Comparison of ENCODE assay signal across 20 cellular contexts in the genomic region with DNA sequence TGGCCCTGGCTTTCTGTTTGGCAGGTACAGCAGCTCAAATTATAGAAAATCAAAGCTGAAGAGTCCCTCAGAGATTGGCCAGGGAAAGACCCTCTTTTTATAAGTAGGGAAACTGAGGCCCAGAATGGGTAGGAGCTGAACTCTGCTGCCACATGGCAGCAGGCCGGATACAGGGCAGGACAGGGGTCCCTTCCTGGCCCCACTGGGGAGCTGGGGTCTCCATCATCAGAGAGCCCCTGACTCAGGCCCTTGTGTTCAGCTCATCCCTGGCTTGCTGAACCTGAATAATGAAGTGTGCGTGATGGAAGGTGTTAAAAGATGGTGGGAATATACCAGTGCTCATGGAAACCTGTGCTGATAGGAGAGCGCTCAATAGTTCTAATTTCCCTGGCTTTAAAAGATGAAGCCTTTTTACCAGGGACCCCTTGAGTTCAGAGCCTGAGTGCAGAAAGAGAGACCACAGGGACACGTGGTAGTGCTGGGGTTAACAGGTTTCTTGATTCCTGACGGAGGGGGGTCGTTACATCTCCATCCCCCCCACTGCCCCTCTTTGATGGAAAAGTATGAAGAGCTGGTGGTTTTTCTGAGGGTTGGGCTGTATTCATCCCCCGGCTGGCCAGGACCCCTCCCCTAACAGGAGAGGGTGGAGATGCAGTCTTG. TPM values are rescaled to one million over a fixed set of nuclear protein-coding genes. Genes with fewer than 3 reads are reported as not detected.
"Had no signal": no experiment of that assay in that cellular context is flagged by ENCODE, and none has a peak within 500 bp of the region (broad histone marks: within the 10 kb centered on the region; RNA-seq: fewer than 3 reads in every experiment).

No MANE protein-coding gene starts in this region.

- H3K4me1 ChIP-seq: pancreas, uterus had no signal

- H3K9me3 ChIP-seq: heart left ventricle, pancreas, uterus had no signal

- DNase-seq: cortex of kidney; effector CD8-positive, alpha-beta T cell; foreskin melanocyte; hypothalamus; islet precursor cell; left ventricle myocardium superior; mesenchymal stem cell; midbrain; nephron progenitor cell; nucleus accumbens; stimulated activated CD4-positive, alpha-beta T cell treated with anti-CD3 and anti-CD28 coated beads, Interleukin-12 subunit alpha, Interleukin-12 subunit beta, amount 100 ng/mL, for 4 hours; stimulated activated naive CD4-positive, alpha-beta T cell treated with Interleukin-2 at 50 U/mL for 16 hours; trophoblast cell; uterus had no signal

- H3K27ac ChIP-seq: dorsolateral prefrontal cortex, heart left ventricle, pancreas, uterus had no signal

- H3K36me3 ChIP-seq: heart left ventricle, pancreas, uterus had no signal

- H3K4me3 ChIP-seq: dorsolateral prefrontal cortex, heart left ventricle, lung, pancreas, uterus had no signal

RNA-seq across cellular contexts. Expression of gene DLK1, which starts 4.4 kb away (rescaled TPM):
- total RNA-seq: glomerular endothelial cell, pulmonary artery endothelial cell had no signal
